Comparison of ENCODE assay signal across 1 cellular context in the genomic region with DNA sequence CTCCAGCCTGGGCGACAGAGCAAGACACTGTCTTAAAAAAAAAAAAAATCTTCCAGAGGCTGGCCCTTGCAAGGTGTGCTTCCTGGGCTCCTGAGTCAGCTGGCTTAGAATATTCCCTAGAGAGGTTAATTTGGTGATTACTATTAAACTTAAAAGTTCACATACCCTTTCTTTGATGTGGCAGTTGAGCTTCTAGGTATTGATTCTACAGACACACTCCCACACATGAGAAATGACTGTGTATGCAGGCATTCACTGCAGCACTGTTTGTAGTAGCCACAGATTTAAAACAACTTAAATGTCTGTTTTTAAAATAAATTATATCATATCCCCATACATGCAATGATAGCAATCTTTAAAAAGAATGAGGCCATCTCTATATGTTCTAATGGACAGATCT.
TF ChIP-seq lines count a peak whose summit lies in the region.

No MANE protein-coding gene starts in this region.

TF ChIP-seq in GM12878, 131 proteins besides CTCF, POLR2A, EP300 and RAD21 (continued from another document):
- no peak for TF ChIP-seq ZNF687 (IDR thresholded peaks at IDR 0.05)
- TF ChIP-seq TCF7 (IDR thresholded peaks at IDR 0.05; ENCODE audit: borderline replicate concordance), result no peak
- TF ChIP-seq MEF2B (IDR thresholded peaks at IDR 0.05; ENCODE audit: partially characterized antibody, poor library complexity, severe bottlenecking), result peak; percentile 19
- TF ChIP-seq, protein P1, sequence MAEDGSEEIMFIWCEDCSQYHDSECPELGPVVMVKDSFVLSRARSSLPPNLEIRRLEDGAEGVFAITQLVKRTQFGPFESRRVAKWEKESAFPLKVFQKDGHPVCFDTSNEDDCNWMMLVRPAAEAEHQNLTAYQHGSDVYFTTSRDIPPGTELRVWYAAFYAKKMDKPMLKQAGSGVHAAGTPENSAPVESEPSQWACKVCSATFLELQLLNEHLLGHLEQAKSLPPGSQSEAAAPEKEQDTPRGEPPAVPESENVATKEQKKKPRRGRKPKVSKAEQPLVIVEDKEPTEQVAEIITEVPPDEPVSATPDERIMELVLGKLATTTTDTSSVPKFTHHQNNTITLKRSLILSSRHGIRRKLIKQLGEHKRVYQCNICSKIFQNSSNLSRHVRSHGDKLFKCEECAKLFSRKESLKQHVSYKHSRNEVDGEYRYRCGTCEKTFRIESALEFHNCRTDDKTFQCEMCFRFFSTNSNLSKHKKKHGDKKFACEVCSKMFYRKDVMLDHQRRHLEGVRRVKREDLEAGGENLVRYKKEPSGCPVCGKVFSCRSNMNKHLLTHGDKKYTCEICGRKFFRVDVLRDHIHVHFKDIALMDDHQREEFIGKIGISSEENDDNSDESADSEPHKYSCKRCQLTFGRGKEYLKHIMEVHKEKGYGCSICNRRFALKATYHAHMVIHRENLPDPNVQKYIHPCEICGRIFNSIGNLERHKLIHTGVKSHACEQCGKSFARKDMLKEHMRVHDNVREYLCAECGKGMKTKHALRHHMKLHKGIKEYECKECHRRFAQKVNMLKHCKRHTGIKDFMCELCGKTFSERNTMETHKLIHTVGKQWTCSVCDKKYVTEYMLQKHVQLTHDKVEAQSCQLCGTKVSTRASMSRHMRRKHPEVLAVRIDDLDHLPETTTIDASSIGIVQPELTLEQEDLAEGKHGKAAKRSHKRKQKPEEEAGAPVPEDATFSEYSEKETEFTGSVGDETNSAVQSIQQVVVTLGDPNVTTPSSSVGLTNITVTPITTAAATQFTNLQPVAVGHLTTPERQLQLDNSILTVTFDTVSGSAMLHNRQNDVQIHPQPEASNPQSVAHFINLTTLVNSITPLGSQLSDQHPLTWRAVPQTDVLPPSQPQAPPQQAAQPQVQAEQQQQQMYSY (CRISPR knock-in tag; IDR thresholded peaks at IDR 0.05), result no peak
- no peak for TF ChIP-seq CEBPZ (IDR thresholded peaks at IDR 0.05; ENCODE audit: low read depth, low read length)
- TF ChIP-seq CBX3 (IDR thresholded peaks at IDR 0.05; ENCODE audit: borderline replicate concordance, low read depth), result no peak
TF ChIP-seq in GM12878: peak in this region for 1.
